29 cellular contexts compared by ENCODE assay signal in genomic region chr1:29380532-29380931, GRCh38.
DNase-seq lines count a peak whose midpoint lies in the region; ATAC-seq, FAIRE-seq and TF ChIP-seq lines count a peak whose summit lies in the region.
"Had no signal": no experiment of that assay in that cellular context is flagged by ENCODE, and none has a peak within 500 bp of the region (broad histone marks: within the 10 kb centered on the region; RNA-seq: fewer than 3 reads in every experiment).

No MANE protein-coding gene starts in this region.

- H3K27me3 Mint-ChIP-seq in MCF 10A (ENCODE audit: insufficient read depth, unreplicated experiment) (peaks cover 19% of the 10 kb centered on the region), astrocyte (ENCODE audit: low read depth, unreplicated experiment) (peaks cover 3% of the 10 kb centered on the region), GM23338 (ENCODE audit: insufficient read depth, low read depth, poor library complexity) (peaks cover 10% of the 10 kb centered on the region)

- H3K36me3 ChIP-seq in mammary epithelial cell (ENCODE audit: insufficient read depth, low read length) (no peaks in the 10 kb centered on the region), astrocyte (ENCODE audit: insufficient read depth, low read length) (no peaks in the 10 kb centered on the region), GM23338 (ENCODE audit: insufficient read depth) (peaks cover 10% of the 10 kb centered on the region)
- H3K36me3 ChIP-seq: heart left ventricle, ovary, SJCRH30, stomach, tibial nerve had no signal

- H3F3A ChIP-seq in GM23338 (replicated peaks; ENCODE audit: low read depth) = no peaks in the 10 kb centered on the region

- dilution Hi-C loops in mammary epithelial cell (cut with HindIII; ENCODE audit: low sequenced_read_pairs) = loop anchor here (5.0 kb wide), 1 partner anchor 52 kb away; no protein-coding TSS in a partner anchor

- BruUV-seq in mammary epithelial cell (replicated peaks; lab: Mats Ljungman, UMichigan) (no TSS peak), MCF 10A (replicated peaks; lab: Mats Ljungman, UMichigan) (no TSS peak)

- in situ Hi-C loops in mammary epithelial cell (cut with MboI; ENCODE audit: low sequenced_read_pairs in 2 of 2) = no loop called here

- CTCF ChIA-PET in mammary epithelial cell (lab: Charles Lee; ENCODE audit: low non-redundant PET) = interaction anchor here (0.7 kb wide), 1 partner anchor 1328 kb away, joined by 3 read pairs; no protein-coding TSS in a partner anchor
- CTCF ChIA-PET in MCF 10A (lab: Yijun Ruan, JAX) = interaction anchor here (1.0 kb wide), 1 partner anchor 41 kb away, joined by 3 read pairs; no protein-coding TSS in a partner anchor

- peak; percentile 32 for FAIRE-seq in astrocyte (lab: Jason Lieb, UNC)

- no peak overlapping the region for H3K4me3 Mint-ChIP-seq in MCF 10A (ENCODE audit: unreplicated experiment)
- H3K4me3 Mint-ChIP-seq in astrocyte (ENCODE audit: unreplicated experiment) = no peak overlapping the region
- H3K4me3 Mint-ChIP-seq in GM23338 = no peak overlapping the region
- H3K4me3 Mint-ChIP-seq: activated CD4-positive, alpha-beta memory T cell treated with anti-CD3 and anti-CD28 coated beads for 36 hours; activated T-helper 17 cell treated with anti-CD3 and anti-CD28 coated beads, Interleukin-2, amount 50 U/mL, for 72 hours; CD8-positive, alpha-beta T cell; endodermal cell; nephron progenitor cell had no signal

- POLR2A ChIA-PET in MCF 10A (lab: Yijun Ruan, JAX) = interaction anchor here (0.5 kb wide), 1 partner anchor 1082 kb away, joined by 3 read pairs; no protein-coding TSS in a partner anchor

- no peaks in the 10 kb centered on the region for H3K79me2 ChIP-seq in mammary epithelial cell (ENCODE audit: insufficient read depth, low read length)
- no peaks in the 10 kb centered on the region for H3K79me2 ChIP-seq in astrocyte (ENCODE audit: insufficient read depth, low read length)
- H3K79me2 ChIP-seq in GM23338 (replicated peaks; ENCODE audit: insufficient read depth) = no peaks in the 10 kb centered on the region

- intact Hi-C loops in mammary epithelial cell (cut with micrococcal nuclease) (loop anchor here (5.0 kb wide), 2 partner anchors 332 to 1327 kb away; no protein-coding TSS in a partner anchor), MCF 10A (cut with micrococcal nuclease) (no loop called here)

- H4K20me1 ChIP-seq in mammary epithelial cell (ENCODE audit: insufficient read depth, low read length) (no peaks in the 10 kb centered on the region), astrocyte (ENCODE audit: insufficient read depth, low read length) (no peaks in the 10 kb centered on the region), GM23338 (replicated peaks; ENCODE audit: insufficient read depth) (no peaks in the 10 kb centered on the region)

- H2AFZ ChIP-seq in mammary epithelial cell (ENCODE audit: low read depth, low read length) = no peak overlapping the region
- no peak overlapping the region for H2AFZ ChIP-seq in astrocyte (ENCODE audit: low read depth, low read length)
- H2AFZ ChIP-seq in GM23338 = no peak overlapping the region

- H3K4me2 ChIP-seq in mammary epithelial cell (ENCODE audit: insufficient read depth, low read depth, low read length) = no peak overlapping the region
- peak overlapping the region; percentile 5 for H3K4me2 ChIP-seq in astrocyte (ENCODE audit: low read length)
- no peak overlapping the region for H3K4me2 ChIP-seq in GM23338

- peaks cover 9% of the 10 kb centered on the region for H3K9me3 ChIP-seq in mammary epithelial cell (replicated peaks; ENCODE audit: insufficient read depth, low read length)
- peaks cover 3% of the 10 kb centered on the region for H3K9me3 ChIP-seq in astrocyte (ENCODE audit: insufficient read depth, low read depth, low read length)
- H3K9me3 ChIP-seq: ovary had no signal

- peaks cover 22% of the 10 kb centered on the region for H3K4me1 ChIP-seq in mammary epithelial cell (ENCODE audit: insufficient read depth, low read length)
- H3K4me1 ChIP-seq in astrocyte (ENCODE audit: insufficient read depth, low read length) = peaks cover 14% of the 10 kb centered on the region
- H3K4me1 ChIP-seq in GM23338 (ENCODE audit: insufficient read depth) = no peaks in the 10 kb centered on the region; the same call in 1 of the 2 replicates
- H3K4me1 ChIP-seq: heart left ventricle, SJCRH30, stomach, tibial nerve had no signal

- H3K27ac Mint-ChIP-seq in MCF 10A (ENCODE audit: low read depth, unreplicated experiment) (no peak overlapping the region), astrocyte (ENCODE audit: unreplicated experiment) (no peak overlapping the region), GM23338 (no peak overlapping the region)
- H3K27ac Mint-ChIP-seq: activated CD4-positive, alpha-beta memory T cell treated with anti-CD3 and anti-CD28 coated beads for 36 hours; activated naive CD4-positive, alpha-beta T cell treated with anti-CD3 and anti-CD28 coated beads, Interleukin-2, amount 50 U/mL, for 72 hours; activated T-helper 17 cell treated with anti-CD3 and anti-CD28 coated beads, Interleukin-2, amount 50 U/mL, for 72 hours; CD8-positive, alpha-beta T cell; endodermal cell; nephron progenitor cell had no signal

- H3K9ac ChIP-seq in mammary epithelial cell (ENCODE audit: insufficient read depth, low read length) (no peak overlapping the region), astrocyte (ENCODE audit: low read length) (no peak overlapping the region)

- no peaks in the 10 kb centered on the region for H3K9me2 ChIP-seq in GM23338 (ENCODE audit: insufficient read depth)

- H3K27ac ChIP-seq in mammary epithelial cell (ENCODE audit: insufficient read depth, low read depth, low read length) (no peak overlapping the region), astrocyte (ENCODE audit: low read depth, low read length) (peak overlapping the region; percentile 3), GM23338 (ENCODE audit: low read depth) (no peak overlapping the region)
- H3K27ac ChIP-seq: heart left ventricle, ovary, SJCRH30, stomach, tibial nerve had no signal

- H3K4me3 ChIP-seq in mammary epithelial cell (replicated peaks in 1 of 3; ENCODE audit: insufficient read depth in 1 of 3, low read depth in 2 of 3, low read length in 3 of 3) = no peak overlapping the region
- H3K4me3 ChIP-seq in astrocyte (ENCODE audit: insufficient read depth, low read depth, low read length) = no peak overlapping the region
- H3K4me3 ChIP-seq in fibroblast of pulmonary artery (replicated peaks; ENCODE audit: low read depth, low read length) = no peak overlapping the region
- H3K4me3 ChIP-seq in GM23338 = no peak overlapping the region
- H3K4me3 ChIP-seq: heart left ventricle, ovary, SJCRH30, stomach, tibial nerve had no signal

- ATAC-seq in GM23338 = no peak
- no peak for ATAC-seq in HG03378 (IDR thresholded peaks at IDR 0.05; ENCODE audit: unreplicated experiment)
- ATAC-seq: activated T-helper 17 cell treated with anti-CD3 and anti-CD28 coated beads, Interleukin-2, amount 50 U/mL, for 72 hours; CD8-positive, alpha-beta T cell; heart left ventricle; left cardiac atrium had no signal

- H3K4me1 Mint-ChIP-seq in MCF 10A (ENCODE audit: insufficient read depth, unreplicated experiment) (no peaks in the 10 kb centered on the region), astrocyte (ENCODE audit: low read depth, unreplicated experiment) (peaks cover 10% of the 10 kb centered on the region), GM23338 (peaks cover 11% of the 10 kb centered on the region)
- H3K4me1 Mint-ChIP-seq: activated T-helper 17 cell treated with anti-CD3 and anti-CD28 coated beads, Interleukin-2, amount 50 U/mL, for 72 hours; endodermal cell had no signal

- peaks cover 6% of the 10 kb centered on the region for H3K36me3 Mint-ChIP-seq in MCF 10A (ENCODE audit: insufficient read depth, unreplicated experiment)
- H3K36me3 Mint-ChIP-seq in astrocyte (ENCODE audit: low read depth, unreplicated experiment) = no peaks in the 10 kb centered on the region
- H3K36me3 Mint-ChIP-seq in GM23338 (ENCODE audit: low read depth) = peaks cover 28% of the 10 kb centered on the region
- H3K36me3 Mint-ChIP-seq: CD8-positive, alpha-beta T cell had no signal

- no peaks in the 10 kb centered on the region for H3K27me3 ChIP-seq in mammary epithelial cell (ENCODE audit: insufficient read depth, low read length)
- H3K27me3 ChIP-seq in astrocyte (ENCODE audit: insufficient read depth, low read length) = no peaks in the 10 kb centered on the region
- H3K27me3 ChIP-seq in GM23338 (ENCODE audit: insufficient read depth) = no peaks in the 10 kb centered on the region
- H3K27me3 ChIP-seq: ovary, SJCRH30 had no signal

- WGBS in mammary epithelial cell (ENCODE audit: low coverage, missing lambda C conversion rate) = 63% methylated on average over 1 of the region's 1 CpG

- DNase-seq in mammary epithelial cell (peak; percentile 89), MCF 10A (ENCODE audit: unreplicated experiment) (no peak), astrocyte (ENCODE audit: low read depth) (peak; percentile 58), fibroblast of pulmonary artery (ENCODE audit: low read depth) (peak; percentile 8), stromal cell of bone marrow (ENCODE audit: low read depth) (peak; percentile 44), GM23338 (ENCODE audit: low spot score) (no peak), globus pallidus (ENCODE audit: low spot score) (no peak)
- DNase-seq: 8988T; activated CD4-positive, alpha-beta memory T cell treated with anti-CD3 and anti-CD28 coated beads for 36 hours; activated CD4-positive, CD25-positive, alpha-beta regulatory T cell; anterior cingulate cortex; caudate nucleus; CD8-positive, alpha-beta T cell; heart left ventricle; left cardiac atrium; NCI-H1105 treated with DMSO at 0.1 percent for 48 hours; NCI-H2029; NCI-H526; nephron progenitor cell; ovary; SJCRH30; stimulated activated CD4-positive, alpha-beta T cell treated with anti-CD3 and anti-CD28 coated beads, Interleukin-2, amount 100 ng/mL, for 24 hours; stomach; T1000 had no signal

- peaks cover 24% of the 10 kb centered on the region for H3K9me3 Mint-ChIP-seq in MCF 10A (ENCODE audit: unreplicated experiment)
- peaks cover 14% of the 10 kb centered on the region for H3K9me3 Mint-ChIP-seq in astrocyte (ENCODE audit: unreplicated experiment)
- peaks cover 58% of the 10 kb centered on the region for H3K9me3 Mint-ChIP-seq in GM23338

- TF ChIP-seq CTCF in mammary epithelial cell (conservative IDR thresholded peaks at IDR 0.05 in 1 of 2, IDR thresholded peaks at IDR 0.05 in 1 of 2; ENCODE audit: extremely low read depth in 1 of 2, insufficient read depth in 1 of 2, low read depth in 1 of 2, low read length in 2 of 2) = no peak
- TF ChIP-seq CTCF in MCF 10A (IDR thresholded peaks at IDR 0.05; ENCODE audit: unreplicated experiment) = no peak
- no peak for TF ChIP-seq CTCF in astrocyte (IDR thresholded peaks at IDR 0.05; ENCODE audit: insufficient read depth, low read depth, low read length)
- TF ChIP-seq CTCF in fibroblast of pulmonary artery (IDR thresholded peaks at IDR 0.05; ENCODE audit: low read length, missing control alignments) = no peak
- no peak for TF ChIP-seq CTCF in GM23338 (conservative IDR thresholded peaks at IDR 0.05; ENCODE audit: low read depth in 2 of 2)

TF ChIP-seq in GM23338, 12 proteins besides CTCF, POLR2A, EP300 and RAD21:
- TF ChIP-seq NANOG (IDR thresholded peaks at IDR 0.05; ENCODE audit: borderline replicate concordance) = no peak
- no peak for TF ChIP-seq STAT1 (IDR thresholded peaks at IDR 0.05; ENCODE audit: unreplicated experiment)

Comparison
In these comparisons a context has a peak if more than half of its experiments do, and no peak if none do; other contexts are left out.
1. DNase-seq: peak in mammary epithelial cell (single experiment), astrocyte (single experiment), fibroblast of pulmonary artery (single experiment) and stromal cell of bone marrow (single experiment); none in MCF 10A (single experiment), GM23338 (single experiment) and globus pallidus (single experiment).